ENCODE assay signal across 1 cellular context in the genomic region with DNA sequence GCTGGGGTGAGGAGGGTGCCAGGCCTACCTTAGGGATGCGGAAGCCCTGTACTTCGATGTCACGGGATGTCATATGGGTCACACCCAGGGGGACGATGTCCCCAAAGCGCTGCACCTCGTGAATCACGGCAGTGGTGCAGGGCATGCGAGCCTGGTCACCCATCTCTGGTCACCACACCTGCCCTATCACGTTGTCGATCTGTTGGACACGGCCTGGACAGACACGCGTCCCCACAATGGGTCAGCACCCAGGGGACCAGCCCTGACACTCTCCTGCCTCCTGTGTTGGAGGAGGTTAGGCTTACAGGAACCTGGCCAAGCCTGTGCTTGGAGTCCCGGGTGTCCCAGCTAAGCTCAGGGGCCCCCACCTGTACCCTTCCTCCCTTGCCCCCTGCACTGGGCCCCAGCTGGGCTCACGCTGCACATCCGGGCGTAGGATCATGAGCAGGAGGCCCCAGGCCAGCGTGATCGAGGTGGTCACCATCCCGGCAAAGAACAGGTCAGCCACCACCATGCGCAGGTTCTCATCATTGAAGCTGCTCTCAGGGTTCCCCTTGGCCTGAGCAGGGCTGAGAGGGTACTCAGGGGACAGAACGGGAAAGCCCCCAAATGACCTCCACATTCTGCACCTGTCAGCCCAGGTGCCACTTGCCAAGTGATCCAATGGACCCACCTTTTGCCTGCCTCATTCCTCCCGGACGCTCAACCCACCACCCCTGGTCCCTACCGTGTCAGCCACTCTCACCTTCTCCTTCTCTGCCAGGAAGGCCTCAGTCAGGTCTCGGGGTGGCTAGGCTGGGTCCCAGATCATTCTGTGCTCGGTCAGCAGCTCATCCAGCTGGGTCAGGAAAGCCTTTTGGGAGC.
TF ChIP-seq lines count a peak whose summit lies in the region.

No MANE protein-coding gene starts in this region.

TF ChIP-seq in HepG2, 621 proteins besides CTCF, POLR2A, EP300 and RAD21:
- TF ChIP-seq, protein P1, sequence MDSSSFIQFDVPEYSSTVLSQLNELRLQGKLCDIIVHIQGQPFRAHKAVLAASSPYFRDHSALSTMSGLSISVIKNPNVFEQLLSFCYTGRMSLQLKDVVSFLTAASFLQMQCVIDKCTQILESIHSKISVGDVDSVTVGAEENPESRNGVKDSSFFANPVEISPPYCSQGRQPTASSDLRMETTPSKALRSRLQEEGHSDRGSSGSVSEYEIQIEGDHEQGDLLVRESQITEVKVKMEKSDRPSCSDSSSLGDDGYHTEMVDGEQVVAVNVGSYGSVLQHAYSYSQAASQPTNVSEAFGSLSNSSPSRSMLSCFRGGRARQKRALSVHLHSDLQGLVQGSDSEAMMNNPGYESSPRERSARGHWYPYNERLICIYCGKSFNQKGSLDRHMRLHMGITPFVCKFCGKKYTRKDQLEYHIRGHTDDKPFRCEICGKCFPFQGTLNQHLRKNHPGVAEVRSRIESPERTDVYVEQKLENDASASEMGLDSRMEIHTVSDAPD (CRISPR knock-in tag; IDR thresholded peaks at IDR 0.05), result no peak
- TF ChIP-seq SMARCE1 (IDR thresholded peaks at IDR 0.05; ENCODE audit: borderline replicate concordance) (no peak), ZMYM2 (CRISPR knock-in tag; IDR thresholded peaks at IDR 0.05) (no peak)
